17 cellular contexts compared by ENCODE assay signal in the genomic region with DNA sequence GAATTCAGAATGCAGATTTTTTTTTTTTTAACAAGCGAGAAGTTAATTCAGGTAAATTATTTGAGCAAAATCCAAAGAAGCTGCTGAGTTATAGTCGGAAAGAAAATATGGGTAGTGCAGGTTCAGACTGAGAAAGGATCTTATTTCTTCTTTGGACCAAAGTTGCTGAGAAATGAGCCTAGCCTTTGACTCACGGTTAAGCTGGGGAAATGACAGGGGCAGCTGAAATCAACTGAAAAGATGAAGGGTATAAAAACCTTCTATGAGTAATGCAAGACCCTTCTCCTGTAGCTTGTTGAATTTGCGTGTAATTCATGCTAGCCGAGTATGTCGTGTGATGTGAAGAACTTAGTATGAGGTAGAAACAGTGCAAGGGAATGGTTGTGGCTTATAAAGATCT.
A peak's percentile ranks its signal among the peaks of the same experiment; 100 is the strongest.
DNase-seq lines count a peak whose midpoint lies in the region; ATAC-seq and TF ChIP-seq lines count a peak whose summit lies in the region.
"Had no signal": no experiment of that assay in that cellular context is flagged by ENCODE, and none has a peak within 500 bp of the region (broad histone marks: within the 10 kb centered on the region; RNA-seq: fewer than 3 reads in every experiment).

No MANE protein-coding gene starts in this region.

- whole genome bisulfite sequencing in psoas muscle, 3 donors: 35 to 63% (median 38%) methylated on average over 6 of the region's 6 CpGs
- 96% methylated on average over 6 of the region's 6 CpGs for WGBS in prostate gland

- H3K4me3 Mint-ChIP-seq in nephron: no peak overlapping the region
- no peak overlapping the region for H3K4me3 Mint-ChIP-seq in activated naive CD4-positive, alpha-beta T cell treated with anti-CD3 and anti-CD28 coated beads for 36 hours
- H3K4me3 Mint-ChIP-seq: CD14-positive monocyte; CD4-positive, alpha-beta memory T cell; HFFc6 had no signal

- peak in 3 of 4 donors; percentile 16 to 62 (median 61) for ATAC-seq in psoas muscle
- ATAC-seq: GM12878, HCT116 had no signal

- H3K27me3 ChIP-seq in SJCRH30: no peaks in the 10 kb centered on the region
- no peaks in the 10 kb centered on the region for H3K27me3 ChIP-seq in psoas muscle (ENCODE audit: insufficient read depth in 3 of 3, low read length in 2 of 3)
- H3K27me3 ChIP-seq in prostate gland (replicated peaks; ENCODE audit: insufficient read depth): no peaks in the 10 kb centered on the region
- H3K27me3 ChIP-seq: BLaER1 had no signal

- peak; percentile 73 to 92 for DNase-seq in SJCRH30
- no peak for DNase-seq in psoas muscle
- DNase-seq in central memory CD4-positive, alpha-beta T cell: no peak
- DNase-seq in activated naive CD4-positive, alpha-beta T cell treated with anti-CD3 and anti-CD28 coated beads for 36 hours: no peak
- no peak for DNase-seq in prostate gland (ENCODE audit: low spot score)
- no peak for DNase-seq in kidney tubule cell (ENCODE audit: low spot score)
- DNase-seq: 8988T; CD4-positive, alpha-beta memory T cell; DMS79 treated with DMSO at 0.1 percent for 48 hours; GOT3; HFFc6 had no signal

- CTCF ChIA-PET in activated naive CD4-positive, alpha-beta T cell treated with anti-CD3 and anti-CD28 coated beads for 36 hours (lab: Charles Lee): interaction anchor here (1.0 to 1.4 kb wide), 2 partner anchors 12 to 41 kb away, joined by 3 read pairs; no protein-coding TSS in a partner anchor

- peaks cover 8% of the 10 kb centered on the region for H3K4me1 Mint-ChIP-seq in nephron
- peaks cover 7% of the 10 kb centered on the region for H3K4me1 Mint-ChIP-seq in activated naive CD4-positive, alpha-beta T cell treated with anti-CD3 and anti-CD28 coated beads for 36 hours (ENCODE audit: low read depth)
- H3K4me1 Mint-ChIP-seq: CD14-positive monocyte had no signal

- peaks cover 3% of the 10 kb centered on the region for H3K9me3 Mint-ChIP-seq in nephron
- no peaks in the 10 kb centered on the region for H3K9me3 Mint-ChIP-seq in activated naive CD4-positive, alpha-beta T cell treated with anti-CD3 and anti-CD28 coated beads for 36 hours
- H3K9me3 Mint-ChIP-seq: CD14-positive monocyte; CD4-positive, alpha-beta memory T cell; HFFc6 had no signal

- peak overlapping the region in 2 of 3 experiments; percentile 41 to 49 for H3K27ac Mint-ChIP-seq in nephron
- H3K27ac Mint-ChIP-seq in activated naive CD4-positive, alpha-beta T cell treated with anti-CD3 and anti-CD28 coated beads for 36 hours: no peak overlapping the region
- H3K27ac Mint-ChIP-seq: CD4-positive, alpha-beta memory T cell; HFFc6 had no signal

- peaks cover 27% of the 10 kb centered on the region for H3K4me1 ChIP-seq in SJCRH30
- peaks cover 54% of the 10 kb centered on the region for H3K4me1 ChIP-seq in psoas muscle
- H3K4me1 ChIP-seq in prostate gland (replicated peaks): no peaks in the 10 kb centered on the region

- TF ChIP-seq CTCF in nephron (IDR thresholded peaks at IDR 0.05; ENCODE audit: unreplicated experiment in 3 of 3) (no peak), psoas muscle (IDR thresholded peaks at IDR 0.05) (no peak), prostate gland (IDR thresholded peaks at IDR 0.05) (no peak)

- H3K4me3 ChIP-seq in SJCRH30: no peak overlapping the region
- H3K4me3 ChIP-seq in psoas muscle: no peak overlapping the region
- H3K4me3 ChIP-seq in prostate gland: no peak overlapping the region
- H3K4me3 ChIP-seq: BLaER1, GM12878 had no signal

- TF ChIP-seq POLR2A in prostate gland (IDR thresholded peaks at IDR 0.05): no peak

- H3K36me3 Mint-ChIP-seq in nephron (ENCODE audit: low read depth): peaks cover 63% of the 10 kb centered on the region
- peaks cover 33% of the 10 kb centered on the region for H3K36me3 Mint-ChIP-seq in activated naive CD4-positive, alpha-beta T cell treated with anti-CD3 and anti-CD28 coated beads for 36 hours (ENCODE audit: low read depth)

- H3K36me3 ChIP-seq in SJCRH30 (peaks cover 26% of the 10 kb centered on the region), psoas muscle (ENCODE audit: insufficient read depth in 1 of 2, low read depth in 1 of 2) (peaks cover 0 to 38% of the 10 kb centered on the region in 2 donors), prostate gland (no peaks in the 10 kb centered on the region)

- intact Hi-C loops in psoas muscle (cut with DNase I) (loop anchor here in 1 of 2 donors (5.0 kb wide), 1 partner anchor 48 kb away; no protein-coding TSS in a partner anchor), prostate gland (cut with DNase I) (no loop called here)
- intact Hi-C loops in activated naive CD4-positive, alpha-beta T cell treated with anti-CD3 and anti-CD28 coated beads for 36 hours (cut with micrococcal nuclease): no loop called here

- no peaks in the 10 kb centered on the region for H3K27me3 Mint-ChIP-seq in nephron (ENCODE audit: low read depth)
- no peaks in the 10 kb centered on the region for H3K27me3 Mint-ChIP-seq in activated naive CD4-positive, alpha-beta T cell treated with anti-CD3 and anti-CD28 coated beads for 36 hours (ENCODE audit: low read depth)
- H3K27me3 Mint-ChIP-seq: CD4-positive, alpha-beta memory T cell had no signal

- H3K9me3 ChIP-seq in SJCRH30 (replicated peaks) (no peaks in the 10 kb centered on the region), psoas muscle (no peaks in the 10 kb centered on the region), prostate gland (no peaks in the 10 kb centered on the region)

- peak overlapping the region; percentile 64 for H3K27ac ChIP-seq in SJCRH30
- peak overlapping the region; percentile 74 for H3K27ac ChIP-seq in psoas muscle
- H3K27ac ChIP-seq in prostate gland: no peak overlapping the region
- H3K27ac ChIP-seq: BLaER1, HL-60 had no signal

Comparison
In these comparisons a context has a peak if more than half of its experiments do, and no peak if none do; other contexts are left out.
1. DNase-seq: peak in SJCRH30 (2 of 2); none in psoas muscle (0 of 2), central memory CD4-positive, alpha-beta T cell (single experiment), activated naive CD4-positive, alpha-beta T cell treated with anti-CD3 and anti-CD28 coated beads for 36 hours (single experiment), prostate gland (single experiment) and kidney tubule cell (single experiment).
2. H3K27ac ChIP-seq: peak in SJCRH30 (single experiment) and psoas muscle (single experiment); none in prostate gland (0 of 2).